In the genomic region with DNA sequence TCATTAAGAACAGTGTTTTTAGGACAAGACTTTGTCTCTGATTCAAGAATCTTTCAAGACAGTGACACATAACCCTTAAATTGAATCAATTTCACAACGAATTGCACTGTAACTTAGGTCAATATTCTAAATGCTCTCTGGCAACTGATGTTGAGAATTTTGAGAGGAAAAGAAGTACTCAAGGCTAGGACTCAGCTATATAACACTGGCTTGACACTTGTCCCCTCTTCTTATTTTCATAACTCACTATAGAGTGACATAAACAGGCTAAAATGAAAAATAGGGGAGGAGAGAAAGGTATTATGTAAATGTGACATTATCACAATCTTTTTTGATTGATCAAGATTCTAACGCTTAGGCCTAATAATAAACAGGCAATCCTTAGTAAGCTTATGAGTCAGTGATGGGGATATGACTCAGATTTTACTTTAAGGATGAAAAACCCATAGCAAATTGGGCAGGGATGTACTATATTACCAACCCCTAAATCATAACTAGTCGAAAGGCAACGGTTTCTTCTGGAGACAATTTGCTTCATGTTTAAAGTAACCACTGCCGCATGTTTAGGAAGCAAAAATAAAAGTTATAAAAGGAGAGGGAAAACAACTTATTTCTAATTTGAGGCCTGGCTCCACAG, we compare ENCODE assay signal across 8 cellular contexts. TPM values are rescaled to one million over a fixed set of nuclear protein-coding genes. Genes with fewer than 3 reads are reported as not detected.
DNase-seq lines count a peak whose midpoint lies in the region; ATAC-seq and TF ChIP-seq lines count a peak whose summit lies in the region.

No MANE protein-coding gene starts in this region.

- H4K20me1 ChIP-seq in Loucy (ENCODE audit: insufficient read depth, low read length, poor library complexity, severe bottlenecking), result peaks cover 52% of the 10 kb centered on the region

- DNase-seq in Calu3 (no peak), body of pancreas (no peak), NCI-H2029 treated with DMSO at 0.1 percent for 48 hours (lab: John Stamatoyannopoulos, UW) (no peak), NCI-H1930 (lab: John Stamatoyannopoulos, UW) (no peak), anterior cingulate cortex (lab: John Stamatoyannopoulos, UW) (no peak)

- intact Hi-C loops in Calu3 (cut with micrococcal nuclease; ENCODE audit: unreplicated experiment), result loop anchor here (2.0 to 5.0 kb wide), 5 partner anchors 77 to 752 kb away; no protein-coding TSS in a partner anchor
- intact Hi-C loops in body of pancreas (cut with DNase I), result loop anchor here (10.0 kb wide), 1 partner anchor 60 kb away; no protein-coding TSS in a partner anchor

- H3K36me3 ChIP-seq in Loucy (ENCODE audit: insufficient read depth, low read length) (no peaks in the 10 kb centered on the region), body of pancreas (replicated peaks in 1 of 2; ENCODE audit: insufficient read depth in 1 of 2, low read depth in 2 of 2) (no peaks in the 10 kb centered on the region), neutrophil (no peaks in the 10 kb centered on the region)

- TF ChIP-seq CTCF in Calu3 (IDR thresholded peaks at IDR 0.05; ENCODE audit: unreplicated experiment) (no peak), Loucy (conservative IDR thresholded peaks at IDR 0.05; ENCODE audit: low read length) (no peak), body of pancreas (IDR thresholded peaks at IDR 0.05) (no peak), neutrophil (IDR thresholded peaks at IDR 0.05) (no peak)

- CTCF ChIA-PET in Calu3 (lab: Charles Lee), result interaction anchor here (0.6 to 1.8 kb wide), 5 partner anchors 10 to 323 kb away, joined by 3 to 9 read pairs (median 4); no protein-coding TSS in a partner anchor

- no peak for ATAC-seq in body of pancreas
- ATAC-seq in HG02973 (IDR thresholded peaks at IDR 0.05; ENCODE audit: unreplicated experiment), result no peak

- H3K27ac Mint-ChIP-seq in Calu3 (ENCODE audit: unreplicated experiment), result peak overlapping the region; percentile 99

- peak overlapping the region; percentile 87 for H3K4me3 Mint-ChIP-seq in Calu3 (ENCODE audit: low read depth, unreplicated experiment)

- H3K27ac ChIP-seq in body of pancreas, result peak overlapping the region in 3 of 4 donors; percentile 48 to 100 (median 100)
- H3K27ac ChIP-seq in neutrophil, result peak overlapping the region; percentile 77

- H3K9me3 Mint-ChIP-seq in Calu3 (ENCODE audit: low read depth, unreplicated experiment), result no peaks in the 10 kb centered on the region

- peaks cover 99% of the 10 kb centered on the region for H3K79me2 ChIP-seq in Loucy (ENCODE audit: insufficient read depth, low read length)

- no TSS peak for BruUV-seq in Calu3 (replicated peaks; lab: Mats Ljungman, UMichigan)

- 49 to 54% methylated on average over 5 of the region's 5 CpGs for WGBS in body of pancreas, 2 donors

- H3K9ac ChIP-seq in Loucy (ENCODE audit: low read depth, low read length, poor library complexity, severe bottlenecking), result no peak overlapping the region

- H2AFZ ChIP-seq in Loucy (ENCODE audit: low read length), result no peak overlapping the region

- peaks cover 71% of the 10 kb centered on the region for H3K4me1 ChIP-seq in Loucy (ENCODE audit: insufficient read depth, low read length, poor library complexity, severe bottlenecking)
- peaks cover 94% of the 10 kb centered on the region for H3K4me1 ChIP-seq in body of pancreas
- peaks cover 100% of the 10 kb centered on the region in 2 experiments for H3K4me1 ChIP-seq in neutrophil (ENCODE audit: control insufficient read depth in 1 of 2, insufficient read depth in 1 of 2, low read depth in 1 of 2, low read length in 1 of 2)

- H3K9me3 ChIP-seq in Loucy (ENCODE audit: insufficient read depth, low read depth, low read length) (no peaks in the 10 kb centered on the region), body of pancreas (no peaks in the 10 kb centered on the region), neutrophil (no peaks in the 10 kb centered on the region)

- TF ChIP-seq POLR2A in body of pancreas (IDR thresholded peaks at IDR 0.05), result no peak

- peaks cover 81% of the 10 kb centered on the region for H3K36me3 Mint-ChIP-seq in Calu3 (ENCODE audit: insufficient read depth, unreplicated experiment)

- H3K4me2 ChIP-seq in Loucy (ENCODE audit: low read depth, low read length, poor library complexity, severe bottlenecking), result peak overlapping the region; percentile 95

- no peaks in the 10 kb centered on the region for H3K9me2 ChIP-seq in Loucy (replicated peaks; ENCODE audit: low read depth, low read length)

- no peaks in the 10 kb centered on the region for H3F3A ChIP-seq in Loucy (ENCODE audit: low read depth)

- peaks cover 77% of the 10 kb centered on the region for H3K4me1 Mint-ChIP-seq in Calu3 (ENCODE audit: low read depth, unreplicated experiment)

- H3K4me3 ChIP-seq in Loucy (ENCODE audit: low read length, poor library complexity, severe bottlenecking) (peak overlapping the region; percentile 43), body of pancreas (no peak overlapping the region), neutrophil (ENCODE audit: low read depth in 1 of 2, low read length in 1 of 2) (peak overlapping the region in 1 of 2 experiments; percentile 35)

- H3K27me3 ChIP-seq in Loucy (ENCODE audit: insufficient read depth, low read length, poor library complexity, severe bottlenecking), result no peaks in the 10 kb centered on the region
- no peaks in the 10 kb centered on the region for H3K27me3 ChIP-seq in body of pancreas
- no peaks in the 10 kb centered on the region for H3K27me3 ChIP-seq in neutrophil

- H3K27me3 Mint-ChIP-seq in Calu3 (ENCODE audit: unreplicated experiment), result no peaks in the 10 kb centered on the region

RNA-seq across cellular contexts. Expression of gene BTG1, which starts 10.9 kb away (rescaled TPM):
- total RNA-seq in Calu3 (2022) (123 and 131 TPM in 2 replicates), body of pancreas (10 to 100 TPM; 48.5 to 53.7 TPM)
